In the genomic region with DNA sequence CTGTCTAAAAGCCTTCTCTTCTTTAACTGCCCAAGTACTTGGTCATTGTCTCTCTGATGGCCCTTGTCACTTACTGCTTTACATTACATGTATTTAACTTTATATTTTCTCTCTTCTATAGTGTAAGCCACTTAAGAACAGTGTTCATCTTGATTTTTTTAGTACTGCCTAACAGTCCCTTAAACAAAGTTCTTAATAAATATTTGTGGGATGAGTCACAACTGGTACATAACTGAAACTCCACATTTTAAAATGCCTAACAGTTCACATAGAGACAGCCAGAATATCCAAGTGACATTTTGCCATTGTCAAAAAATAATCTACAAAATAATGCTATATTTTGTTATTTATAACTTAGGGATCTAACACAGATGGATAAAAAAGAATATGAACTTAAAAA, we compare ENCODE assay signal across 18 cellular contexts.
DNase-seq lines count a peak whose midpoint lies in the region; ATAC-seq, FAIRE-seq and TF ChIP-seq lines count a peak whose summit lies in the region.
"Had no signal": no experiment of that assay in that cellular context is flagged by ENCODE, and none has a peak within 500 bp of the region (broad histone marks: within the 10 kb centered on the region; RNA-seq: fewer than 3 reads in every experiment).

No MANE protein-coding gene starts in this region.

- TF ChIP-seq RAD21 in IMR-90 (IDR thresholded peaks at IDR 0.05; ENCODE audit: low read length) = no peak

- H4K20me1 ChIP-seq in IMR-90 (ENCODE audit: insufficient read depth, low read length) = no peaks in the 10 kb centered on the region
- H4K20me1 ChIP-seq in hepatocyte (ENCODE audit: insufficient read depth, poor library complexity, severe bottlenecking) = no peaks in the 10 kb centered on the region

- H2AK9ac ChIP-seq in IMR-90 (replicated peaks; ENCODE audit: low read depth, low read length, poor library complexity) = no peak overlapping the region

- H2AFZ ChIP-seq in IMR-90 (replicated peaks; ENCODE audit: low read length, poor library complexity) (no peak overlapping the region), hepatocyte (no peak overlapping the region)

- no peak for FAIRE-seq in bronchial epithelial cell (lab: Jason Lieb, UNC)

- H2BK120ac ChIP-seq in IMR-90 (ENCODE audit: low read depth, low read length) = peak overlapping the region; percentile 86

- no TSS peak for BruUV-seq in IMR-90 (replicated peaks; lab: Mats Ljungman, UMichigan)

- H3K9me3 ChIP-seq in IMR-90 (ENCODE audit: control insufficient read depth, insufficient read depth, low read length) (no peaks in the 10 kb centered on the region), hepatocyte (ENCODE audit: low read depth) (no peaks in the 10 kb centered on the region)
- H3K9me3 ChIP-seq: tibial nerve had no signal

- peak overlapping the region; percentile 29; the same call in 1 of the 2 replicates for H4K91ac ChIP-seq in IMR-90 (ENCODE audit: insufficient read depth, low read depth, low read length)

- H3K36me3 ChIP-seq in IMR-90 (ENCODE audit: control insufficient read depth, insufficient read depth, low read length) (no peaks in the 10 kb centered on the region), bronchial epithelial cell (ENCODE audit: control insufficient read depth, insufficient read depth, low read length) (no peaks in the 10 kb centered on the region), hepatocyte (replicated peaks; ENCODE audit: insufficient read depth, low read depth) (no peaks in the 10 kb centered on the region)
- H3K36me3 ChIP-seq: tibial nerve had no signal

- H3K9me1 ChIP-seq in IMR-90 (ENCODE audit: insufficient read depth, low read length) = peaks cover 2% of the 10 kb centered on the region; the same call in 1 of the 2 replicates

- peak overlapping the region; percentile 18; the same call in 1 of the 2 replicates for H3K56ac ChIP-seq in IMR-90 (ENCODE audit: extremely low read depth, insufficient read depth, low read length)

- in situ Hi-C loops in IMR-90 (cut with MboI; ENCODE audit: low sequenced_read_pairs) = no loop called here

- H2BK15ac ChIP-seq in IMR-90 (ENCODE audit: low read depth, low read length) = peak overlapping the region; percentile 51; the same call in 1 of the 3 replicates

- POLR2A ChIA-PET in IMR-90 (lab: Charles Lee; ENCODE audit: unreplicated experiment) = no interaction called here

- DNase-seq in AG08395 (ENCODE audit: low spot score) (peak; percentile 44), IMR-90 (peak; percentile 75), bronchial epithelial cell (ENCODE audit: low read depth) (peak; percentile 5), kidney glomerular epithelial cell (lab: John Stamatoyannopoulos, UW) (peak; percentile 62), RPMI8226 (no peak), hepatocyte (ENCODE audit: low spot score) (no peak), HT-29 (ENCODE audit: low spot score) (no peak)
- DNase-seq: activated CD4-positive, CD25-positive, alpha-beta regulatory T cell treated with anti-CD3 and anti-CD28 coated beads, Interleukin-2, amount 50 U/mL, for 72 hours; activated CD8-positive, alpha-beta memory T cell treated with anti-CD3 and anti-CD28 coated beads, Interleukin-2, amount 50 U/mL, for 48 hours; natural killer cell; NCI-H1092; NCI-H774; stimulated activated CD4-positive, alpha-beta T cell treated with anti-CD3 and anti-CD28 coated beads, Interleukin-2, amount 100 ng/mL, for 24 hours; T-helper 2 cell had no signal

- H3K9me2 ChIP-seq in hepatocyte (replicated peaks; ENCODE audit: insufficient read depth) = no peaks in the 10 kb centered on the region

- dilution Hi-C loops in IMR-90 (cut with HindIII; ENCODE audit: low sequenced_read_pairs, unreplicated experiment) = no loop called here

- H2BK20ac ChIP-seq in IMR-90 (ENCODE audit: low read depth, low read length) = peak overlapping the region; percentile 75

- peaks cover 11% of the 10 kb centered on the region for H3K4me1 ChIP-seq in IMR-90 (ENCODE audit: control insufficient read depth, insufficient read depth, low read length)
- peaks cover 18% of the 10 kb centered on the region for H3K4me1 ChIP-seq in hepatocyte (ENCODE audit: insufficient read depth)

- peak overlapping the region; percentile 54; the same call in 1 of the 2 replicates for H3K14ac ChIP-seq in IMR-90 (replicated peaks; ENCODE audit: low read depth, low read length)

- intact Hi-C loops in IMR-90 (cut with micrococcal nuclease) = loop anchor here (5.0 kb wide), 1 partner anchor 144 kb away; no protein-coding TSS in a partner anchor

- no peaks in the 10 kb centered on the region for H3K27me3 ChIP-seq in IMR-90 (ENCODE audit: control insufficient read depth, insufficient read depth, low read length)
- H3K27me3 ChIP-seq in bronchial epithelial cell (ENCODE audit: control insufficient read depth, insufficient read depth, low read length) = no peaks in the 10 kb centered on the region
- H3K27me3 ChIP-seq in hepatocyte = no peaks in the 10 kb centered on the region
- H3K27me3 ChIP-seq: tibial nerve had no signal

- H4K5ac ChIP-seq in IMR-90 (ENCODE audit: low read depth, low read length) = peak overlapping the region; percentile 87; the same call in 1 of the 2 replicates

- 0 out of 2 replicates have a peak overlapping the region, but pooled peaks have one; percentile 34 for H3K23ac ChIP-seq in IMR-90 (ENCODE audit: low read depth, low read length)

- peak overlapping the region; percentile 98; the same call in 1 of the 2 replicates for H3K18ac ChIP-seq in IMR-90 (ENCODE audit: low read depth, low read length)

- H3K4me2 ChIP-seq in IMR-90 (ENCODE audit: low read depth, low read length) = peak overlapping the region; percentile 87; the same call in 1 of the 2 replicates
- H3K4me2 ChIP-seq in hepatocyte = no peak overlapping the region

- TF ChIP-seq POLR2A in IMR-90 (IDR thresholded peaks at IDR 0.05; ENCODE audit: low read depth, low read length) = no peak

- H3K4me3 ChIP-seq in IMR-90 (ENCODE audit: insufficient read depth, low read depth, low read length) (no peak overlapping the region), bronchial epithelial cell (ENCODE audit: low read depth, low read length) (no peak overlapping the region), hepatocyte (no peak overlapping the region)
- H3K4me3 ChIP-seq: tibial nerve had no signal

- peak overlapping the region; percentile 44; the same call in 1 of the 2 replicates for H3K9ac ChIP-seq in IMR-90 (ENCODE audit: low read depth, low read length)

- no peak overlapping the region; the same call in 1 of the 2 replicates for H3K27ac ChIP-seq in IMR-90 (ENCODE audit: insufficient read depth, low read length)
- H3K27ac ChIP-seq in hepatocyte = no peak overlapping the region
- H3K27ac ChIP-seq: RWPE1, tibial nerve had no signal

- peak overlapping the region; percentile 33 to 75; a peak in 3 of 4 replicates for H4K8ac ChIP-seq in IMR-90 (ENCODE audit: low read depth in 2 of 2, low read length in 2 of 2)

- no peaks in the 10 kb centered on the region; a peak in 1 of 4 replicates for H3K79me1 ChIP-seq in IMR-90 (ENCODE audit: low read depth in 1 of 2, low read length in 2 of 2)

- peak overlapping the region; percentile 40 for H2BK5ac ChIP-seq in IMR-90 (ENCODE audit: low read depth, low read length, poor library complexity, severe bottlenecking)

- peak overlapping the region; percentile 64 for H3K4ac ChIP-seq in IMR-90 (ENCODE audit: low read depth, low read length)

- CTCF ChIA-PET in IMR-90 (lab: Yijun Ruan, JAX) = no interaction called here

- peaks cover 44% of the 10 kb centered on the region for H3K79me2 ChIP-seq in hepatocyte

- no peak for TF ChIP-seq CTCF in IMR-90 (conservative IDR thresholded peaks at IDR 0.05; ENCODE audit: low read depth, low read length)
- no peak for TF ChIP-seq CTCF in bronchial epithelial cell (IDR thresholded peaks at IDR 0.05; ENCODE audit: insufficient read depth, low read length, severe bottlenecking)
- TF ChIP-seq CTCF in hepatocyte (IDR thresholded peaks at IDR 0.05; ENCODE audit: poor library complexity) = no peak

- peak overlapping the region; percentile 20; the same call in 1 of the 2 replicates for H2AK5ac ChIP-seq in IMR-90 (ENCODE audit: low read depth, low read length)

- ATAC-seq in IMR-90 (ENCODE audit: low read depth) (peak; percentile 96), GM18498 (IDR thresholded peaks at IDR 0.05; ENCODE audit: unreplicated experiment) (no peak)
- ATAC-seq: activated naive CD4-positive, alpha-beta T cell treated with anti-CD3 and anti-CD28 coated beads, Interleukin-2, amount 50 U/mL, for 72 hours; natural killer cell had no signal

TF ChIP-seq in IMR-90, 13 proteins besides CTCF, POLR2A, EP300 and RAD21:
- TF ChIP-seq SMC3 (IDR thresholded peaks at IDR 0.05; ENCODE audit: low read depth, low read length) = no peak
- TF ChIP-seq MXI1 (IDR thresholded peaks at IDR 0.05; ENCODE audit: borderline replicate concordance, low read depth, low read length) = no peak
- no peak for TF ChIP-seq MAZ (IDR thresholded peaks at IDR 0.05; ENCODE audit: borderline replicate concordance, low read depth, low read length)
- TF ChIP-seq BHLHE40 (IDR thresholded peaks at IDR 0.05; ENCODE audit: low read depth, low read length) = no peak
- TF ChIP-seq FOS (IDR thresholded peaks at IDR 0.05; ENCODE audit: low read depth, low read length) = peak; percentile 64; the same call in 1 of the 2 replicates
- no peak for TF ChIP-seq NFE2L2 (IDR thresholded peaks at IDR 0.05; ENCODE audit: low read depth, low read length)
- TF ChIP-seq, protein P1, sequence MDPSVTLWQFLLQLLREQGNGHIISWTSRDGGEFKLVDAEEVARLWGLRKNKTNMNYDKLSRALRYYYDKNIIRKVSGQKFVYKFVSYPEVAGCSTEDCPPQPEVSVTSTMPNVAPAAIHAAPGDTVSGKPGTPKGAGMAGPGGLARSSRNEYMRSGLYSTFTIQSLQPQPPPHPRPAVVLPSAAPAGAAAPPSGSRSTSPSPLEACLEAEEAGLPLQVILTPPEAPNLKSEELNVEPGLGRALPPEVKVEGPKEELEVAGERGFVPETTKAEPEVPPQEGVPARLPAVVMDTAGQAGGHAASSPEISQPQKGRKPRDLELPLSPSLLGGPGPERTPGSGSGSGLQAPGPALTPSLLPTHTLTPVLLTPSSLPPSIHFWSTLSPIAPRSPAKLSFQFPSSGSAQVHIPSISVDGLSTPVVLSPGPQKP (IDR thresholded peaks at IDR 0.05; ENCODE audit: borderline replicate concordance, low read depth, low read length) = no peak

Comparison
In these comparisons a context has a peak if more than half of its experiments do, and no peak if none do; other contexts are left out.
1. DNase-seq: peak in AG08395 (single experiment), IMR-90 (single experiment), bronchial epithelial cell (single experiment) and kidney glomerular epithelial cell (single experiment); none in RPMI8226 (single experiment), hepatocyte (single experiment) and HT-29 (single experiment).